Comparison of ENCODE assay signal across 1 cellular context in genomic region chr6:1986454-1987243, GRCh38.
TF ChIP-seq lines count a peak whose summit lies in the region.

No MANE protein-coding gene starts in this region.

TF ChIP-seq in WTC11, 78 proteins besides CTCF, POLR2A, EP300 and RAD21 (continued from another document):
- no peak for TF ChIP-seq ARID4B (CRISPR knock-in tag; IDR thresholded peaks at IDR 0.05; ENCODE audit: borderline replicate concordance)
- TF ChIP-seq NR2C2 (CRISPR knock-in tag; IDR thresholded peaks at IDR 0.05): no peak
- TF ChIP-seq MYBL2 (CRISPR knock-in tag; IDR thresholded peaks at IDR 0.05): no peak
- TF ChIP-seq SMAD4 (CRISPR knock-in tag; IDR thresholded peaks at IDR 0.05): no peak
- TF ChIP-seq TP53 (CRISPR knock-in tag; IDR thresholded peaks at IDR 0.05): no peak
- TF ChIP-seq FOXK1 (CRISPR knock-in tag; IDR thresholded peaks at IDR 0.05): no peak
- no peak for TF ChIP-seq ATF2 (CRISPR knock-in tag; IDR thresholded peaks at IDR 0.05; ENCODE audit: borderline replicate concordance, low read depth)
- TF ChIP-seq, protein P1, sequence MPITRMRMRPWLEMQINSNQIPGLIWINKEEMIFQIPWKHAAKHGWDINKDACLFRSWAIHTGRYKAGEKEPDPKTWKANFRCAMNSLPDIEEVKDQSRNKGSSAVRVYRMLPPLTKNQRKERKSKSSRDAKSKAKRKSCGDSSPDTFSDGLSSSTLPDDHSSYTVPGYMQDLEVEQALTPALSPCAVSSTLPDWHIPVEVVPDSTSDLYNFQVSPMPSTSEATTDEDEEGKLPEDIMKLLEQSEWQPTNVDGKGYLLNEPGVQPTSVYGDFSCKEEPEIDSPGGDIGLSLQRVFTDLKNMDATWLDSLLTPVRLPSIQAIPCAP (CRISPR knock-in tag; IDR thresholded peaks at IDR 0.05): no peak
- no peak for TF ChIP-seq GABPB1 (CRISPR knock-in tag; IDR thresholded peaks at IDR 0.05)
- no peak for TF ChIP-seq ZNF671 (CRISPR knock-in tag; IDR thresholded peaks at IDR 0.05)
- TF ChIP-seq PREB (CRISPR knock-in tag; IDR thresholded peaks at IDR 0.05; ENCODE audit: borderline replicate concordance): no peak
